ENCODE assay signal across 17 cellular contexts in genomic region chr1:115980156-115980555, GRCh38. TPM values are rescaled to one million over a fixed set of nuclear protein-coding genes. Genes with fewer than 3 reads are reported as not detected.
DNase-seq lines count a peak whose midpoint lies in the region; ATAC-seq and TF ChIP-seq lines count a peak whose summit lies in the region.
"Had no signal": no experiment of that assay in that cellular context is flagged by ENCODE, and none has a peak within 500 bp of the region (broad histone marks: within the 10 kb centered on the region; RNA-seq: fewer than 3 reads in every experiment).

No MANE protein-coding gene starts in this region.

- DNase-seq in GM23248 (no peak), dorsolateral prefrontal cortex (no peak), DMS79 treated with DMSO at 0.1 percent for 48 hours (lab: John Stamatoyannopoulos, UW) (no peak), right lobe of liver (no peak), NCI-H69 (lab: John Stamatoyannopoulos, UW) (no peak)
- DNase-seq: 8988T; CD4-positive, alpha-beta memory T cell; DMS153; DMS79; HFFc6 had no signal

- no peak overlapping the region for H3K9ac ChIP-seq in GM23248
- H3K9ac ChIP-seq: BLaER1 had no signal

- no peak overlapping the region for H2AFZ ChIP-seq in GM23248
- H2AFZ ChIP-seq: GM23338 had no signal

- no peak for ATAC-seq in right lobe of liver
- ATAC-seq: GM23338, HCT116, HepG2 had no signal

- intact Hi-C loops in dorsolateral prefrontal cortex (cut with DNase I): loop anchor here in 1 of 2 donors (2.0 to 5.0 kb wide), 2 partner anchors 173 to 263 kb away; no protein-coding TSS in a partner anchor
- intact Hi-C loops in right lobe of liver (cut with DNase I): loop anchor here (5.0 to 10.0 kb wide), 2 partner anchors 173 to 175 kb away; no protein-coding TSS in a partner anchor

- H3F3A ChIP-seq in GM23248 (ENCODE audit: insufficient read depth): peaks cover 27% of the 10 kb centered on the region

- H3K4me3 ChIP-seq in GM23248 (no peak overlapping the region), dorsolateral prefrontal cortex (peak overlapping the region in 10 of 59 donors; percentile 11 to 91 (median 82)), neutrophil (ENCODE audit: low read depth in 1 of 2, low read length in 1 of 2) (no peak overlapping the region), right lobe of liver (no peak overlapping the region)
- H3K4me3 ChIP-seq: BLaER1, GM23338 had no signal

- H3K4me2 ChIP-seq in GM23248 (ENCODE audit: unreplicated experiment): peak overlapping the region; percentile 84
- H3K4me2 ChIP-seq: BLaER1, GM23338 had no signal

- peaks cover 76% of the 10 kb centered on the region for H3K79me2 ChIP-seq in GM23248 (ENCODE audit: insufficient read depth)

- H4K20me1 ChIP-seq in GM23248 (ENCODE audit: insufficient read depth): peaks cover 6% of the 10 kb centered on the region; the same call in 1 of the 2 replicates
- H4K20me1 ChIP-seq: BLaER1 had no signal

- no peaks in the 10 kb centered on the region for H3K9me2 ChIP-seq in GM23248 (ENCODE audit: insufficient read depth)

- TF ChIP-seq POLR2A in right lobe of liver (IDR thresholded peaks at IDR 0.05): no peak

- H3K36me3 ChIP-seq in GM23248 (ENCODE audit: low read depth) (no peaks in the 10 kb centered on the region; the same call in 1 of the 2 replicates), neutrophil (peaks cover 1% of the 10 kb centered on the region), right lobe of liver (no peaks in the 10 kb centered on the region)
- H3K36me3 ChIP-seq: BLaER1 had no signal

- WGBS in GM23248 (ENCODE audit: low coverage in 1 of 2, low lambda C conversion rate in 2 of 2, missing lambda C conversion rate in 2 of 2), 2 experiments: 92 to 100% methylated on average over 2 of the region's 2 CpGs
- 46% methylated on average over 2 of the region's 2 CpGs for WGBS in right lobe of liver (ENCODE audit: insufficient coverage, low coverage, low lambda C conversion rate, missing lambda C conversion rate)

- in situ Hi-C loops in GM23248 (cut with MboI): loop anchor here (10.0 to 25.0 kb wide), 2 partner anchors 175 to 368 kb away; no protein-coding TSS in a partner anchor

- H3K27ac ChIP-seq in GM23248: no peak overlapping the region
- H3K27ac ChIP-seq in dorsolateral prefrontal cortex: peak overlapping the region in 53 of 59 donors; percentile 52 to 99 (median 97)
- H3K27ac ChIP-seq in neutrophil: peak overlapping the region; percentile 96
- peak overlapping the region; percentile 14 for H3K27ac ChIP-seq in temporal lobe (ENCODE audit: low read depth, low read length)
- H3K27ac ChIP-seq in right lobe of liver: no peak overlapping the region
- H3K27ac ChIP-seq: BLaER1 had no signal

- H3K4me1 ChIP-seq in GM23248 (ENCODE audit: insufficient read depth): peaks cover 22% of the 10 kb centered on the region
- H3K4me1 ChIP-seq in neutrophil (ENCODE audit: control insufficient read depth in 1 of 2, insufficient read depth in 1 of 2, low read depth in 1 of 2, low read length in 1 of 2): peaks cover 84% of the 10 kb centered on the region in 2 experiments
- H3K4me1 ChIP-seq in right lobe of liver: peaks cover 0 to 20% (median 0%) of the 10 kb centered on the region in 4 donors
- H3K4me1 ChIP-seq: BLaER1 had no signal

- no peaks in the 10 kb centered on the region for H3K9me3 ChIP-seq in GM23248 (ENCODE audit: low read depth)
- H3K9me3 ChIP-seq in neutrophil: no peaks in the 10 kb centered on the region
- no peaks in the 10 kb centered on the region for H3K9me3 ChIP-seq in right lobe of liver

- TF ChIP-seq CTCF in dorsolateral prefrontal cortex (IDR thresholded peaks at IDR 0.05 in 54 of 56, conservative IDR thresholded peaks at IDR 0.05 in 2 of 56; ENCODE audit: low read depth in 1 of 56, partially characterized antibody in 56 of 56) (no peak), neutrophil (IDR thresholded peaks at IDR 0.05) (no peak), right lobe of liver (IDR thresholded peaks at IDR 0.05) (no peak)

- no peaks in the 10 kb centered on the region for H3K27me3 ChIP-seq in GM23248 (replicated peaks; ENCODE audit: insufficient read depth)
- H3K27me3 ChIP-seq in dorsolateral prefrontal cortex: no peaks in the 10 kb centered on the region
- no peaks in the 10 kb centered on the region for H3K27me3 ChIP-seq in neutrophil
- peaks cover 0 to 8% of the 10 kb centered on the region in 2 donors for H3K27me3 ChIP-seq in right lobe of liver

RNA-seq across cellular contexts. Expression of gene SLC22A15, which starts 3.8 kb away (rescaled TPM):
- 14.7 and 15.0 TPM in 2 replicates for total RNA-seq in GM23248 (2014; rRNA removed; shearing (Covaris generic))
- 5.7 and 6.3 TPM in 2 replicates for polyA plus RNA-seq in GM23248 (2016; fragmentation: Nextera tagmentation; extraction: Ambion mirVana)
- total RNA-seq in dorsolateral prefrontal cortex (10 to 100 TPM; 18.9 to 85.6 (median 29.7) TPM), temporal lobe (8.9 TPM), right lobe of liver (1 to 10 TPM in 3 of 6 experiments, under 1 TPM in 3; 0.11 to 6.8 (median 2.3) TPM)
- polyA plus RNA-seq: AG04450; CD4-positive, alpha-beta memory T cell had no signal

Comparison
In these comparisons a context has a peak if more than half of its experiments do, and no peak if none do; other contexts are left out.
1. H3K27ac ChIP-seq: peak in dorsolateral prefrontal cortex (53 of 59), neutrophil (single experiment) and temporal lobe (single experiment); none in GM23248 (single experiment) and right lobe of liver (0 of 3).